Comparison of ENCODE assay signal across 26 cellular contexts in the genomic region with DNA sequence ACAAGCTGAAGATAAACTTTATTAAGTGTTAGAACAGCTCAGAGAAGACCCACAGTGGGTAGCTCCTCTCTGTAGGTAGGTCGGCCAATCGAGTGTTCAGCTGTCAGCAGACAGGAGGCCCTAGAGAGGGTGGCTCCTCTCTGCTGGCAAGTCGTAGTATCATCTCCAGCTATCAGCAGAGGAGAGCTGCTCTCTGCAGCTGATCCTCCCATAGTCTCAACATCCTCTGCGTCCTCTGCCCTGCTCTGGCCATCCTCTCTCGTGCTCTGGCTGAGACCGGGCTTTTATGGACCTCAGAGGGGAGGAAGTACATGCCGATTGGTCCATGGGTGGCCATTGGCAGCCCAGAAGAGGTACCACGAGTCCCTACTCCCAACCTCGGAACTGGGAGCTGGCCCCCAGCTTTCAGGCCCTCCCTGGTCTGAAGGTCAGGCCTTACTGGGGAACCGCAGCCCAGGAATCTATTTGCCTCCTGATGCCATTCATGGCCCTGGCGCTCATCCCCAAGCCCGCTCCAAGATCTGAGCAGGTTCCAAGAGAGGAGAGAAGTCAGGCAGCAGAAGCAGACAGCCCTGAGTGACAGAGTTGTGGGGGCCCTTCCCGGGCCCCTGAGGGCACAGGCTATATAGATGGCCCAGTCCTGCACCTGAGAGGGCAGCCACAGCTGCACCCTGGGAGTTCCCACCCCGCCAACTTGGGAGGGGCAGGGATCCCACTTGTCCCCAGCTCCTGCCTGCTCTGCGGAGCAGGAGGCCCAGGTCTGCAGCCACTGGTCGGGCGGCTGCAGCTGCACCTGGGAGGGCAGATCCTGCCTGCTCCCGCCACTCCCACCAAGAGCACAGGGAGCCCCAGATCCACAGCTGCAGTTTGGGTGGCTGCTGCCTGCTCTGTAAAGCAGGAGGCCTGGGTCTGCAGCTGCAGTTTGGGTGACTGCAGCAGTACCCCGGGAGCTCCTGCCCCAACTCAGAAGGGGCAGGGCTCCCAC.
"Had no signal": no experiment of that assay in that cellular context is flagged by ENCODE, and none has a peak within 500 bp of the region (broad histone marks: within the 10 kb centered on the region; RNA-seq: fewer than 3 reads in every experiment).

No MANE protein-coding gene starts in this region.

- H3K4me1 ChIP-seq: neural progenitor cell, testis had no signal

- ATAC-seq: foreskin keratinocyte; gastroesophageal sphincter; heart left ventricle; left lobe of liver; naive thymus-derived CD4-positive, alpha-beta T cell; psoas muscle; right cardiac atrium; stimulated activated memory B cell treated with anti-CD40 and anti-IgM and Interleukin-4, amounts not matched to agents 10 μg/mL and 1 μg/mL and 100 μg/mL, for 72 hours; stimulated activated naive CD8-positive, alpha-beta T cell treated with anti-CD3 and anti-CD28 coated beads, Interleukin-15, Interleukin-2, amounts not matched to agents 100 U/mL and 50 U/mL, for 24 hours had no signal

- H3K27me3 ChIP-seq: ovary, testis had no signal

- H3K9me3 ChIP-seq: esophagus muscularis mucosa, gastroesophageal sphincter, heart left ventricle, ovary, psoas muscle, spleen, testis, tibial artery had no signal

- H3K9ac ChIP-seq: neural progenitor cell had no signal

- DNase-seq: cortex of kidney; foreskin keratinocyte; heart left ventricle; kidney; mesendoderm; midbrain; naive thymus-derived CD4-positive, alpha-beta T cell; nucleus accumbens; ovary; psoas muscle; right cardiac atrium; spleen; stimulated activated CD4-positive, alpha-beta T cell treated with anti-CD3 and anti-CD28 coated beads, Interleukin-4, amount 100 ng/mL, for 4 hours; stimulated activated naive CD8-positive, alpha-beta T cell treated with anti-CD3 and anti-CD28 coated beads, Interleukin-15, Interleukin-2, amounts not matched to agents 100 U/mL and 50 U/mL, for 24 hours; substantia nigra; testis; tibial artery had no signal

- H3K36me3 ChIP-seq: esophagus muscularis mucosa, gastroesophageal sphincter, heart left ventricle, neural progenitor cell, ovary, spleen, tibial artery had no signal

- H3K27ac ChIP-seq: esophagus muscularis mucosa, foreskin keratinocyte, gastroesophageal sphincter, heart left ventricle, hepatocyte, neural progenitor cell, ovary, psoas muscle, skin epidermis, spleen, testis, tibial artery had no signal

- H3K36me3 Mint-ChIP-seq: neural progenitor cell; stimulated activated memory B cell treated with anti-CD40 and anti-IgM and Interleukin-4, amounts not matched to agents 10 μg/mL and 1 μg/mL and 100 μg/mL, for 72 hours had no signal

- H3K4me3 ChIP-seq: esophagus muscularis mucosa, gastroesophageal sphincter, heart left ventricle, hepatocyte, neural progenitor cell, ovary, psoas muscle, skin epidermis, spleen, testis, tibial artery had no signal

- H3K4me2 ChIP-seq: hepatocyte, neural progenitor cell had no signal

- H2AFZ ChIP-seq: hepatocyte, neural progenitor cell had no signal

- H3K27ac Mint-ChIP-seq: naive thymus-derived CD4-positive, alpha-beta T cell; neural progenitor cell; stimulated activated memory B cell treated with anti-CD40 and anti-IgM and Interleukin-4, amounts not matched to agents 10 μg/mL and 1 μg/mL and 100 μg/mL, for 72 hours; type B pancreatic cell had no signal

- H3K4me3 Mint-ChIP-seq: naive thymus-derived CD4-positive, alpha-beta T cell; neural progenitor cell; stimulated activated memory B cell treated with anti-CD40 and anti-IgM and Interleukin-4, amounts not matched to agents 10 μg/mL and 1 μg/mL and 100 μg/mL, for 72 hours; type B pancreatic cell had no signal

- H3K9me3 Mint-ChIP-seq: nephron; neural progenitor cell; stimulated activated memory B cell treated with anti-CD40 and anti-IgM and Interleukin-4, amounts not matched to agents 10 μg/mL and 1 μg/mL and 100 μg/mL, for 72 hours; type B pancreatic cell had no signal
